Comparison of ENCODE assay signal across 12 cellular contexts in the genomic region with DNA sequence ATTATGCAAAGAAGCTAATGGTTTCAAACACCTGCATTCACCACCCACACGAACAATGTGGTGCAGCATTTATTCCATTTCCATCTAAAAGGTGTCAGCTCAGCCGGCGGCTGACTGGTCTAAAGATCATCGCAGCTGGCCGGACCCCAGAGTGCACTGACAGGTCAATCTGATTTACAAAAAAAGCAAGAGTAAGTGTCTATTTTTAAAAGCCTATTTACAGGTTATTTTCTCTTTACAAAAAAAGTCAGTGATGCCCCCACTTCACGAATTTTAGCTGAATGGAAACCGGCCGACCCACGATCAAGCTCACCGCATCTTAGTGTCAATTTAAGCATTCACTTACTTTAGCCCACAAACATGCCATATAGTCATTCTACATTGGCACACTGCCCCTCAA. TPM values are rescaled to one million over a fixed set of nuclear protein-coding genes. Genes with fewer than 3 reads are reported as not detected.
DNase-seq lines count a peak whose midpoint lies in the region; ATAC-seq and TF ChIP-seq lines count a peak whose summit lies in the region.
"Had no signal": no experiment of that assay in that cellular context is flagged by ENCODE, and none has a peak within 500 bp of the region (broad histone marks: within the 10 kb centered on the region; RNA-seq: fewer than 3 reads in every experiment).

No MANE protein-coding gene starts in this region.

- H3K4me1 Mint-ChIP-seq in activated CD8-positive, alpha-beta T cell treated with anti-CD3 and anti-CD28 coated beads, Interleukin-2, amount 10 ng/mL, durations not matched to agents 7 days and 5 days (ENCODE audit: low read depth): peaks cover 93% of the 10 kb centered on the region

- peaks cover 0 to 46% of the 10 kb centered on the region in 2 experiments for H3K36me3 ChIP-seq in mesenchymal stem cell (ENCODE audit: control insufficient read depth in 1 of 2, insufficient read depth in 2 of 2, low read depth in 1 of 2, low read length in 2 of 2)

- TF ChIP-seq CTCF in C4-2B (conservative IDR thresholded peaks at IDR 0.05): no peak

- no peak overlapping the region for H3K4me3 ChIP-seq in mesenchymal stem cell (ENCODE audit: insufficient read depth in 1 of 2, low read depth in 1 of 2, low read length in 2 of 2)

- H3K9ac ChIP-seq in mesenchymal stem cell (ENCODE audit: low read length): no peak overlapping the region
- H3K9ac ChIP-seq: SK-N-SH had no signal

- H3K4me1 ChIP-seq in mesenchymal stem cell (ENCODE audit: control insufficient read depth, insufficient read depth, low read depth, low read length): peaks cover 59% of the 10 kb centered on the region

- peaks cover 51% of the 10 kb centered on the region for H3K79me1 ChIP-seq in mesenchymal stem cell (replicated peaks; ENCODE audit: low read length, poor library complexity, severe bottlenecking)

- H2BK15ac ChIP-seq in mesenchymal stem cell (ENCODE audit: low read depth, poor library complexity, severe bottlenecking): peak overlapping the region; percentile 45

- peak overlapping the region; percentile 84 for H3K27ac Mint-ChIP-seq in activated CD8-positive, alpha-beta T cell treated with anti-CD3 and anti-CD28 coated beads, Interleukin-2, amount 10 ng/mL, durations not matched to agents 7 days and 5 days

- H3K14ac ChIP-seq in mesenchymal stem cell (ENCODE audit: low read length in 2 of 2): no peak overlapping the region

- no peak overlapping the region for H4K8ac ChIP-seq in mesenchymal stem cell (ENCODE audit: low read length)

- no peak for DNase-seq in activated CD8-positive, alpha-beta T cell treated with anti-CD3 and anti-CD28 coated beads, Interleukin-2, amount 10 ng/mL, durations not matched to agents 7 days and 5 days
- DNase-seq in mesenchymal stem cell (no peak), pons (ENCODE audit: low spot score) (no peak), EL (no peak), DMS 273 (lab: John Stamatoyannopoulos, UW; ENCODE audit: unreplicated experiment) (no peak)
- DNase-seq: activated CD4-positive, alpha-beta T cell treated with anti-CD3 and anti-CD28 coated beads, Interleukin-2, amount 50 U/mL, for 4 hours; foreskin fibroblast; SK-N-SH; stimulated activated CD4-positive, alpha-beta T cell treated with anti-CD3 and anti-CD28 coated beads, Interleukin-4, amount 100 ng/mL, for 4 hours had no signal

- H3K36me3 Mint-ChIP-seq in activated CD8-positive, alpha-beta T cell treated with anti-CD3 and anti-CD28 coated beads, Interleukin-2, amount 10 ng/mL, durations not matched to agents 7 days and 5 days (ENCODE audit: low read depth): peaks cover 69% of the 10 kb centered on the region

- H3K27ac ChIP-seq in C4-2B: peak overlapping the region; percentile 86
- no peak overlapping the region for H3K27ac ChIP-seq in mesenchymal stem cell (ENCODE audit: low read length, poor library complexity, severe bottlenecking)

- H3K4me3 Mint-ChIP-seq in activated CD8-positive, alpha-beta T cell treated with anti-CD3 and anti-CD28 coated beads, Interleukin-2, amount 10 ng/mL, durations not matched to agents 7 days and 5 days: no peak overlapping the region

- no peak overlapping the region for H2BK5ac ChIP-seq in mesenchymal stem cell (ENCODE audit: low read depth, low read length, poor library complexity, severe bottlenecking)

- no peak overlapping the region for H2AK5ac ChIP-seq in mesenchymal stem cell (ENCODE audit: low read length, severe bottlenecking)

- peaks cover 0 to 5% of the 10 kb centered on the region in 2 experiments for H3K27me3 ChIP-seq in mesenchymal stem cell (ENCODE audit: control insufficient read depth in 1 of 2, insufficient read depth in 1 of 2, low read length in 2 of 2)

- no peak overlapping the region for H2BK12ac ChIP-seq in mesenchymal stem cell (ENCODE audit: low read length in 2 of 2)

- H4K91ac ChIP-seq in mesenchymal stem cell (ENCODE audit: low read length): no peak overlapping the region

- no peak overlapping the region for H3K4me2 ChIP-seq in mesenchymal stem cell (ENCODE audit: low read length, poor library complexity, severe bottlenecking)
- H3K4me2 ChIP-seq: SK-N-SH had no signal

- H3K23ac ChIP-seq in mesenchymal stem cell (ENCODE audit: low read length in 2 of 2): no peak overlapping the region

- ATAC-seq in GM18909 (IDR thresholded peaks at IDR 0.05; ENCODE audit: poor library complexity, unreplicated experiment): peak; percentile 29
- no peak for ATAC-seq in activated CD8-positive, alpha-beta T cell treated with anti-CD3 and anti-CD28 coated beads, Interleukin-2, amount 10 ng/mL, durations not matched to agents 7 days and 5 days
- ATAC-seq in HG03342 (IDR thresholded peaks at IDR 0.05; ENCODE audit: unreplicated experiment): no peak

- H3K18ac ChIP-seq in mesenchymal stem cell (ENCODE audit: low read depth in 1 of 2, low read length in 2 of 2): no peak overlapping the region

- WGBS in mesenchymal stem cell: 92% methylated on average over 7 of the region's 10 CpGs

- H3K9me3 ChIP-seq in mesenchymal stem cell (ENCODE audit: control insufficient read depth, low read length): no peaks in the 10 kb centered on the region
- H3K9me3 ChIP-seq: SK-N-SH had no signal

- H3K4ac ChIP-seq in mesenchymal stem cell (ENCODE audit: low read depth in 1 of 2, low read length in 2 of 2): no peak overlapping the region

- CTCF ChIA-PET in activated CD8-positive, alpha-beta T cell treated with anti-CD3 and anti-CD28 coated beads, Interleukin-2, amount 10 ng/mL, durations not matched to agents 7 days and 5 days (lab: Charles Lee): interaction anchor here (0.7 to 4.4 kb wide), 5 partner anchors 8 to 108 kb away, joined by 3 to 38 read pairs (median 4); no protein-coding TSS in a partner anchor

- no peaks in the 10 kb centered on the region for H3K27me3 Mint-ChIP-seq in activated CD8-positive, alpha-beta T cell treated with anti-CD3 and anti-CD28 coated beads, Interleukin-2, amount 10 ng/mL, durations not matched to agents 7 days and 5 days (ENCODE audit: low read depth)

- H2BK120ac ChIP-seq in mesenchymal stem cell (ENCODE audit: low read depth, low read length): no peak overlapping the region

- no peaks in the 10 kb centered on the region for H3K9me3 Mint-ChIP-seq in activated CD8-positive, alpha-beta T cell treated with anti-CD3 and anti-CD28 coated beads, Interleukin-2, amount 10 ng/mL, durations not matched to agents 7 days and 5 days (ENCODE audit: insufficient read depth)

- H2AFZ ChIP-seq in mesenchymal stem cell (ENCODE audit: low read depth, low read length): no peak overlapping the region

- POLR2A ChIA-PET in activated CD8-positive, alpha-beta T cell treated with anti-CD3 and anti-CD28 coated beads, Interleukin-2, amount 10 ng/mL, durations not matched to agents 7 days and 5 days (lab: Charles Lee): interaction anchor here (0.6 kb wide), 1 partner anchor 9 kb away, joined by 3 read pairs; no protein-coding TSS in a partner anchor

RNA-seq across cellular contexts. Expression of a gene that starts 58.3 kb away (rescaled TPM):
- total RNA-seq in activated CD8-positive, alpha-beta T cell treated with anti-CD3 and anti-CD28 coated beads, Interleukin-2, amount 10 ng/mL, durations not matched to agents 7 days and 5 days: 100 to 1,000 TPM; 314 to 321 TPM
- polyA plus RNA-seq in mesenchymal stem cell (2013, experiment 1 of 2): 3.2 TPM
- polyA plus RNA-seq in mesenchymal stem cell (2013, experiment 2 of 2): 3.2 TPM
